6 cellular contexts compared by ENCODE assay signal in the genomic region with DNA sequence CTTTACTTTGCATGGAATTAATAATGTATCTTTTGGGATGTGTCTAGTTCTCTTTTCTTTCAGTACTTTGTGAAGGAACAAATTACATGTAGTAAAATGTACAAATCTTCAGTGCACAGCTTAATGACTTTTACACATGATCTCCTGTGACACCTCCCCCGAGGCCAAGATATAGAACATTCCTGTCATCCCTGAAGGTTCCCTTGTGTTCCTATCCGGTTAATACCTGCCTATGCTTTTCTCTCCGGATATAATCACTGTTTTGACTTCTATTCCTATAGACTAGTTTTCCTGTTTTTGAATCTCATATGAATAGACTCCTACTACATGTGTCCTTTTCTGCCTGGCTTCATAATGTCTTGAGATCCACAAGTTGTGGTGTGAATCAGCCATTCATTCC.
"Had no signal": no experiment of that assay in that cellular context is flagged by ENCODE, and none has a peak within 500 bp of the region (broad histone marks: within the 10 kb centered on the region; RNA-seq: fewer than 3 reads in every experiment).

No MANE protein-coding gene starts in this region.

- DNase-seq: GDM1, GF-D8 had no signal

- FAIRE-seq: G401.6, GM12891, GM18507, GM19239 had no signal
